Comparison of ENCODE assay signal across 2 cellular contexts in the genomic region with DNA sequence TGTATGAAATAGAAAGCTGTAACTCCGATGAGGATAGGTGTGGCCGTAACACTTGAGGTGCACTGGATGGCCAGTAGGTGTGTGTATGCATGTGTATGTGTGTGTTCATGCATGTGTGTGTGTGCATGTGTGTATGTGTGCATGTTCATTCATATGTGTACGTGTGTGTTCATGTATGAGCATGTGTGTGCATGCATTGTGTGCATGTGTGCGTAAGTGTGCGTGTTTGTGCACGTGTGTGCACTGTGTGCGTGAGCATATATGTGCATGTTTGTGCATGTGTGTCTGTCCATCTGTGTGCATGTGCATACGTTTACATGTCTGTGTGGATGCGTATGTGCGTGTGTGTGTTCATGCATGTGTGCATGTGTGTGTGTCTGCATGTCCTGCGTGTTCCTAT.
TF ChIP-seq lines count a peak whose summit lies in the region.

No MANE protein-coding gene starts in this region.

TF ChIP-seq in GM12891, 5 proteins besides CTCF, POLR2A, EP300 and RAD21 (continued from another document):
- no peak for TF ChIP-seq TAF1 (IDR thresholded peaks at IDR 0.05; ENCODE audit: low read depth, low read length)
- TF ChIP-seq PAX5 (IDR thresholded peaks at IDR 0.05; ENCODE audit: insufficient read depth, low read length, severe bottlenecking): no peak

TF ChIP-seq in GM12878, 131 proteins besides CTCF, POLR2A, EP300 and RAD21 (continued from another document):
- TF ChIP-seq, protein P1, sequence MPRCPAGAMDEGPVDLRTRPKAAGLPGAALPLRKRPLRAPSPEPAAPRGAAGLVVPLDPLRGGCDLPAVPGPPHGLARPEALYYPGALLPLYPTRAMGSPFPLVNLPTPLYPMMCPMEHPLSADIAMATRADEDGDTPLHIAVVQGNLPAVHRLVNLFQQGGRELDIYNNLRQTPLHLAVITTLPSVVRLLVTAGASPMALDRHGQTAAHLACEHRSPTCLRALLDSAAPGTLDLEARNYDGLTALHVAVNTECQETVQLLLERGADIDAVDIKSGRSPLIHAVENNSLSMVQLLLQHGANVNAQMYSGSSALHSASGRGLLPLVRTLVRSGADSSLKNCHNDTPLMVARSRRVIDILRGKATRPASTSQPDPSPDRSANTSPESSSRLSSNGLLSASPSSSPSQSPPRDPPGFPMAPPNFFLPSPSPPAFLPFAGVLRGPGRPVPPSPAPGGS (IDR thresholded peaks at IDR 0.05; ENCODE audit: borderline replicate concordance, insufficient read depth, low read depth, low read length, poor library complexity, severe bottlenecking): peak; percentile 91
- TF ChIP-seq, protein P2, sequence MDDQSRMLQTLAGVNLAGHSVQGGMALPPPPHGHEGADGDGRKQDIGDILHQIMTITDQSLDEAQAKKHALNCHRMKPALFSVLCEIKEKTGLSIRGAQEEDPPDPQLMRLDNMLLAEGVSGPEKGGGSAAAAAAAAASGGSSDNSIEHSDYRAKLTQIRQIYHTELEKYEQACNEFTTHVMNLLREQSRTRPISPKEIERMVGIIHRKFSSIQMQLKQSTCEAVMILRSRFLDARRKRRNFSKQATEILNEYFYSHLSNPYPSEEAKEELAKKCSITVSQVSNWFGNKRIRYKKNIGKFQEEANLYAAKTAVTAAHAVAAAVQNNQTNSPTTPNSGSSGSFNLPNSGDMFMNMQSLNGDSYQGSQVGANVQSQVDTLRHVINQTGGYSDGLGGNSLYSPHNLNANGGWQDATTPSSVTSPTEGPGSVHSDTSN (IDR thresholded peaks at IDR 0.05; ENCODE audit: insufficient replicate concordance, low read depth, low read length): peak; percentile 11
